Comparison of ENCODE assay signal across 2 cellular contexts in genomic region chr3:128360243-128360642, GRCh38.
TF ChIP-seq lines count a peak whose summit lies in the region.

No MANE protein-coding gene starts in this region.

TF ChIP-seq in SK-N-SH, 30 proteins besides CTCF, POLR2A, EP300 and RAD21 (continued from another document):
- TF ChIP-seq, protein P1, sequence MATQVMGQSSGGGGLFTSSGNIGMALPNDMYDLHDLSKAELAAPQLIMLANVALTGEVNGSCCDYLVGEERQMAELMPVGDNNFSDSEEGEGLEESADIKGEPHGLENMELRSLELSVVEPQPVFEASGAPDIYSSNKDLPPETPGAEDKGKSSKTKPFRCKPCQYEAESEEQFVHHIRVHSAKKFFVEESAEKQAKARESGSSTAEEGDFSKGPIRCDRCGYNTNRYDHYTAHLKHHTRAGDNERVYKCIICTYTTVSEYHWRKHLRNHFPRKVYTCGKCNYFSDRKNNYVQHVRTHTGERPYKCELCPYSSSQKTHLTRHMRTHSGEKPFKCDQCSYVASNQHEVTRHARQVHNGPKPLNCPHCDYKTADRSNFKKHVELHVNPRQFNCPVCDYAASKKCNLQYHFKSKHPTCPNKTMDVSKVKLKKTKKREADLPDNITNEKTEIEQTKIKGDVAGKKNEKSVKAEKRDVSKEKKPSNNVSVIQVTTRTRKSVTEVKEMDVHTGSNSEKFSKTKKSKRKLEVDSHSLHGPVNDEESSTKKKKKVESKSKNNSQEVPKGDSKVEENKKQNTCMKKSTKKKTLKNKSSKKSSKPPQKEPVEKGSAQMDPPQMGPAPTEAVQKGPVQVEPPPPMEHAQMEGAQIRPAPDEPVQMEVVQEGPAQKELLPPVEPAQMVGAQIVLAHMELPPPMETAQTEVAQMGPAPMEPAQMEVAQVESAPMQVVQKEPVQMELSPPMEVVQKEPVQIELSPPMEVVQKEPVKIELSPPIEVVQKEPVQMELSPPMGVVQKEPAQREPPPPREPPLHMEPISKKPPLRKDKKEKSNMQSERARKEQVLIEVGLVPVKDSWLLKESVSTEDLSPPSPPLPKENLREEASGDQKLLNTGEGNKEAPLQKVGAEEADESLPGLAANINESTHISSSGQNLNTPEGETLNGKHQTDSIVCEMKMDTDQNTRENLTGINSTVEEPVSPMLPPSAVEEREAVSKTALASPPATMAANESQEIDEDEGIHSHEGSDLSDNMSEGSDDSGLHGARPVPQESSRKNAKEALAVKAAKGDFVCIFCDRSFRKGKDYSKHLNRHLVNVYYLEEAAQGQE (IDR thresholded peaks at IDR 0.05; ENCODE audit: low read depth, low read length), result no peak
- TF ChIP-seq GABPA (IDR thresholded peaks at IDR 0.05; ENCODE audit: low read depth), result no peak
- TF ChIP-seq, protein P2, sequence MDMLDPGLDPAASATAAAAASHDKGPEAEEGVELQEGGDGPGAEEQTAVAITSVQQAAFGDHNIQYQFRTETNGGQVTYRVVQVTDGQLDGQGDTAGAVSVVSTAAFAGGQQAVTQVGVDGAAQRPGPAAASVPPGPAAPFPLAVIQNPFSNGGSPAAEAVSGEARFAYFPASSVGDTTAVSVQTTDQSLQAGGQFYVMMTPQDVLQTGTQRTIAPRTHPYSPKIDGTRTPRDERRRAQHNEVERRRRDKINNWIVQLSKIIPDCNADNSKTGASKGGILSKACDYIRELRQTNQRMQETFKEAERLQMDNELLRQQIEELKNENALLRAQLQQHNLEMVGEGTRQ (IDR thresholded peaks at IDR 0.05; ENCODE audit: borderline replicate concordance, low read depth, low read length), result no peak
- no peak for TF ChIP-seq FOXM1 (IDR thresholded peaks at IDR 0.05; ENCODE audit: low read depth)
- TF ChIP-seq PBX3 (IDR thresholded peaks at IDR 0.05), result no peak
- TF ChIP-seq POLR2AphosphoS5 (IDR thresholded peaks at IDR 0.05; ENCODE audit: low read depth, low read length), result no peak
- TF ChIP-seq RXRA (IDR thresholded peaks at IDR 0.05; ENCODE audit: borderline replicate concordance, low read depth), result no peak
- no peak for TF ChIP-seq TCF12 (IDR thresholded peaks at IDR 0.05)
- TF ChIP-seq NRF1 (IDR thresholded peaks at IDR 0.05; ENCODE audit: low read depth, low read length), result no peak
- no peak for TF ChIP-seq TEAD4 (IDR thresholded peaks at IDR 0.05; ENCODE audit: borderline replicate concordance, insufficient read depth)
- no peak for TF ChIP-seq JUND (IDR thresholded peaks at IDR 0.05)
- no peak for TF ChIP-seq RCOR1 (IDR thresholded peaks at IDR 0.05; ENCODE audit: low read length)
- TF ChIP-seq, protein P3, sequence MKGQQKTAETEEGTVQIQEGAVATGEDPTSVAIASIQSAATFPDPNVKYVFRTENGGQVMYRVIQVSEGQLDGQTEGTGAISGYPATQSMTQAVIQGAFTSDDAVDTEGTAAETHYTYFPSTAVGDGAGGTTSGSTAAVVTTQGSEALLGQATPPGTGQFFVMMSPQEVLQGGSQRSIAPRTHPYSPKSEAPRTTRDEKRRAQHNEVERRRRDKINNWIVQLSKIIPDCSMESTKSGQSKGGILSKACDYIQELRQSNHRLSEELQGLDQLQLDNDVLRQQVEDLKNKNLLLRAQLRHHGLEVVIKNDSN (IDR thresholded peaks at IDR 0.05; ENCODE audit: borderline replicate concordance, low read depth), result no peak
- TF ChIP-seq ZBTB33 (IDR thresholded peaks at IDR 0.05; ENCODE audit: borderline replicate concordance, low read depth), result no peak
- TF ChIP-seq CHD2 (IDR thresholded peaks at IDR 0.05; ENCODE audit: low read length, partially characterized antibody), result no peak
TF ChIP-seq in SK-N-SH: peak in this region for 0.

TF ChIP-seq in SK-N-SH treated with all-trans-retinoic acid at 6 μM for 48 hours, 23 proteins besides CTCF, POLR2A, EP300 and RAD21 (continued from another document):
- no peak for TF ChIP-seq PATZ1 (CRISPR knock-in tag; IDR thresholded peaks at IDR 0.05; ENCODE audit: borderline replicate concordance)
- TF ChIP-seq SNAI2 (CRISPR knock-in tag; IDR thresholded peaks at IDR 0.05), result no peak
- no peak for TF ChIP-seq ZFP3 (CRISPR knock-in tag; IDR thresholded peaks at IDR 0.05)
- TF ChIP-seq ZFP30 (CRISPR knock-in tag; IDR thresholded peaks at IDR 0.05), result no peak
TF ChIP-seq in SK-N-SH treated with all-trans-retinoic acid at 6 μM for 48 hours: peak in this region for 0.
